2 cellular contexts compared by ENCODE assay signal in the genomic region with DNA sequence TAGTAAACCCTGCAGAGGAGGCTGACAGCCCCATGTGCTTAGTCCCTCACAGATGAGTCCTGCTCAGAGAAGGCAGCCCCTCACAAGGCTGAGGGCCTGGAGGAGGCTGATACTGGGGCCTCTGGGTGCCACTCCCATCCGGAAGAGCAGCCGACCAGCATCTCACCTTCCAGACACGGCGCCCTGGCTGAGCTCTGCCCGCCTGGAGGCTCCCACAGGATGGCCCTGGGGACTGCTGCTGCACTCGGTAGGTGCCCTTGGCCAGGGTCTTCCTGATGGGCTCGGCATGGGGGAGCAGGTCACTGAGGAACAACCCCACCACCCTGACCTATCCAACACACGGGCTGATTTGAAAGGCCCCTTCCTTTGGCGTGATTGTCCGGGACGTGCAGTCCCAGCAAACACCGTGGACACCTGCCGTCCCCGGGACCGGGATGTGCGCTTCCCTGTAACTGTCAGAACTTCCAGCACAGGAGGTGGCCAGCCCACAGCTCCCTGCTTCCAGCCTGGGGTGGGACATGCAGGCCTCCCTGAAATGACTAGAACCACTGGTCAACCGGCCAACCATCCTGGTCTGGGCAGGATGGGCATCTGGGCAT.
TF ChIP-seq lines count a peak whose summit lies in the region.

No MANE protein-coding gene starts in this region.

TF ChIP-seq in A549, 52 proteins besides CTCF, POLR2A, EP300 and RAD21:
- no peak for TF ChIP-seq KDM5A (IDR thresholded peaks at IDR 0.05)
- TF ChIP-seq HOXB5 (CRISPR knock-in tag; IDR thresholded peaks at IDR 0.05), result no peak
- TF ChIP-seq, protein P1, sequence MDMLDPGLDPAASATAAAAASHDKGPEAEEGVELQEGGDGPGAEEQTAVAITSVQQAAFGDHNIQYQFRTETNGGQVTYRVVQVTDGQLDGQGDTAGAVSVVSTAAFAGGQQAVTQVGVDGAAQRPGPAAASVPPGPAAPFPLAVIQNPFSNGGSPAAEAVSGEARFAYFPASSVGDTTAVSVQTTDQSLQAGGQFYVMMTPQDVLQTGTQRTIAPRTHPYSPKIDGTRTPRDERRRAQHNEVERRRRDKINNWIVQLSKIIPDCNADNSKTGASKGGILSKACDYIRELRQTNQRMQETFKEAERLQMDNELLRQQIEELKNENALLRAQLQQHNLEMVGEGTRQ (IDR thresholded peaks at IDR 0.05), result no peak
- no peak for TF ChIP-seq NR3C1 (IDR thresholded peaks at IDR 0.05)
- no peak for TF ChIP-seq ESRRA (IDR thresholded peaks at IDR 0.05; ENCODE audit: borderline replicate concordance, low read length)
- no peak for TF ChIP-seq SMC3 (IDR thresholded peaks at IDR 0.05)
- no peak for TF ChIP-seq ZSCAN20 (CRISPR knock-in tag; IDR thresholded peaks at IDR 0.05)
- no peak for TF ChIP-seq TFCP2L1 (CRISPR knock-in tag; IDR thresholded peaks at IDR 0.05)
- TF ChIP-seq KDM1A (IDR thresholded peaks at IDR 0.05; ENCODE audit: low read depth), result no peak
- TF ChIP-seq CBX8 (IDR thresholded peaks at IDR 0.05), result no peak
- no peak for TF ChIP-seq CHD2 (IDR thresholded peaks at IDR 0.05; ENCODE audit: low read length, partially characterized antibody)
- TF ChIP-seq RARB (CRISPR knock-in tag; IDR thresholded peaks at IDR 0.05), result no peak
- TF ChIP-seq HOXB13 (CRISPR knock-in tag; IDR thresholded peaks at IDR 0.05; ENCODE audit: low read depth), result no peak
- TF ChIP-seq JUN (IDR thresholded peaks at IDR 0.05), result no peak
- TF ChIP-seq, protein P2, sequence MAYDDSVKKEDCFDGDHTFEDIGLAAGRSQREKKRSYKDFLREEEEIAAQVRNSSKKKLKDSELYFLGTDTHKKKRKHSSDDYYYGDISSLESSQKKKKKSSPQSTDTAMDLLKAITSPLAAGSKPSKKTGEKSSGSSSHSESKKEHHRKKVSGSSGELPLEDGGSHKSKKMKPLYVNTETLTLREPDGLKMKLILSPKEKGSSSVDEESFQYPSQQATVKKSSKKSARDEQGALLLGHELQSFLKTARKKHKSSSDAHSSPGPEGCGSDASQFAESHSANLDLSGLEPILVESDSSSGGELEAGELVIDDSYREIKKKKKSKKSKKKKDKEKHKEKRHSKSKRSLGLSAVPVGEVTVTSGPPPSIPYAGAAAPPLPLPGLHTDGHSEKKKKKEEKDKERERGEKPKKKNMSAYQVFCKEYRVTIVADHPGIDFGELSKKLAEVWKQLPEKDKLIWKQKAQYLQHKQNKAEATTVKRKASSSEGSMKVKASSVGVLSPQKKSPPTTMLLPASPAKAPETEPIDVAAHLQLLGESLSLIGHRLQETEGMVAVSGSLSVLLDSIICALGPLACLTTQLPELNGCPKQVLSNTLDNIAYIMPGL (CRISPR knock-in tag; IDR thresholded peaks at IDR 0.05; ENCODE audit: borderline replicate concordance), result no peak
- TF ChIP-seq CBX2 (IDR thresholded peaks at IDR 0.05; ENCODE audit: borderline replicate concordance, low read depth), result no peak

TF ChIP-seq in HepG2, 621 proteins besides CTCF, POLR2A, EP300 and RAD21 (continues in another document):
- TF ChIP-seq, protein P3, sequence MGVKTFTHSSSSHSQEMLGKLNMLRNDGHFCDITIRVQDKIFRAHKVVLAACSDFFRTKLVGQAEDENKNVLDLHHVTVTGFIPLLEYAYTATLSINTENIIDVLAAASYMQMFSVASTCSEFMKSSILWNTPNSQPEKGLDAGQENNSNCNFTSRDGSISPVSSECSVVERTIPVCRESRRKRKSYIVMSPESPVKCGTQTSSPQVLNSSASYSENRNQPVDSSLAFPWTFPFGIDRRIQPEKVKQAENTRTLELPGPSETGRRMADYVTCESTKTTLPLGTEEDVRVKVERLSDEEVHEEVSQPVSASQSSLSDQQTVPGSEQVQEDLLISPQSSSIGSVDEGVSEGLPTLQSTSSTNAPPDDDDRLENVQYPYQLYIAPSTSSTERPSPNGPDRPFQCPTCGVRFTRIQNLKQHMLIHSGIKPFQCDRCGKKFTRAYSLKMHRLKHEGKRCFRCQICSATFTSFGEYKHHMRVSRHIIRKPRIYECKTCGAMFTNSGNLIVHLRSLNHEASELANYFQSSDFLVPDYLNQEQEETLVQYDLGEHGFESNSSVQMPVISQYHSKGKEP (CRISPR knock-in tag; IDR thresholded peaks at IDR 0.05), result no peak
- TF ChIP-seq, protein P4, sequence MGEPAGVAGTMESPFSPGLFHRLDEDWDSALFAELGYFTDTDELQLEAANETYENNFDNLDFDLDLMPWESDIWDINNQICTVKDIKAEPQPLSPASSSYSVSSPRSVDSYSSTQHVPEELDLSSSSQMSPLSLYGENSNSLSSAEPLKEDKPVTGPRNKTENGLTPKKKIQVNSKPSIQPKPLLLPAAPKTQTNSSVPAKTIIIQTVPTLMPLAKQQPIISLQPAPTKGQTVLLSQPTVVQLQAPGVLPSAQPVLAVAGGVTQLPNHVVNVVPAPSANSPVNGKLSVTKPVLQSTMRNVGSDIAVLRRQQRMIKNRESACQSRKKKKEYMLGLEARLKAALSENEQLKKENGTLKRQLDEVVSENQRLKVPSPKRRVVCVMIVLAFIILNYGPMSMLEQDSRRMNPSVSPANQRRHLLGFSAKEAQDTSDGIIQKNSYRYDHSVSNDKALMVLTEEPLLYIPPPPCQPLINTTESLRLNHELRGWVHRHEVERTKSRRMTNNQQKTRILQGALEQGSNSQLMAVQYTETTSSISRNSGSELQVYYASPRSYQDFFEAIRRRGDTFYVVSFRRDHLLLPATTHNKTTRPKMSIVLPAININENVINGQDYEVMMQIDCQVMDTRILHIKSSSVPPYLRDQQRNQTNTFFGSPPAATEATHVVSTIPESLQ (CRISPR knock-in tag; conservative IDR thresholded peaks at IDR 0.05), result no peak
- no peak for TF ChIP-seq SRSF9 (IDR thresholded peaks at IDR 0.05; ENCODE audit: borderline replicate concordance, insufficient read depth, low read depth, low read length, poor library complexity, severe bottlenecking)
- TF ChIP-seq RBFOX2 (IDR thresholded peaks at IDR 0.05; ENCODE audit: low read depth, low read length), result no peak
- TF ChIP-seq ZNF850 (CRISPR knock-in tag; conservative IDR thresholded peaks at IDR 0.05), result no peak
- TF ChIP-seq, protein P5, sequence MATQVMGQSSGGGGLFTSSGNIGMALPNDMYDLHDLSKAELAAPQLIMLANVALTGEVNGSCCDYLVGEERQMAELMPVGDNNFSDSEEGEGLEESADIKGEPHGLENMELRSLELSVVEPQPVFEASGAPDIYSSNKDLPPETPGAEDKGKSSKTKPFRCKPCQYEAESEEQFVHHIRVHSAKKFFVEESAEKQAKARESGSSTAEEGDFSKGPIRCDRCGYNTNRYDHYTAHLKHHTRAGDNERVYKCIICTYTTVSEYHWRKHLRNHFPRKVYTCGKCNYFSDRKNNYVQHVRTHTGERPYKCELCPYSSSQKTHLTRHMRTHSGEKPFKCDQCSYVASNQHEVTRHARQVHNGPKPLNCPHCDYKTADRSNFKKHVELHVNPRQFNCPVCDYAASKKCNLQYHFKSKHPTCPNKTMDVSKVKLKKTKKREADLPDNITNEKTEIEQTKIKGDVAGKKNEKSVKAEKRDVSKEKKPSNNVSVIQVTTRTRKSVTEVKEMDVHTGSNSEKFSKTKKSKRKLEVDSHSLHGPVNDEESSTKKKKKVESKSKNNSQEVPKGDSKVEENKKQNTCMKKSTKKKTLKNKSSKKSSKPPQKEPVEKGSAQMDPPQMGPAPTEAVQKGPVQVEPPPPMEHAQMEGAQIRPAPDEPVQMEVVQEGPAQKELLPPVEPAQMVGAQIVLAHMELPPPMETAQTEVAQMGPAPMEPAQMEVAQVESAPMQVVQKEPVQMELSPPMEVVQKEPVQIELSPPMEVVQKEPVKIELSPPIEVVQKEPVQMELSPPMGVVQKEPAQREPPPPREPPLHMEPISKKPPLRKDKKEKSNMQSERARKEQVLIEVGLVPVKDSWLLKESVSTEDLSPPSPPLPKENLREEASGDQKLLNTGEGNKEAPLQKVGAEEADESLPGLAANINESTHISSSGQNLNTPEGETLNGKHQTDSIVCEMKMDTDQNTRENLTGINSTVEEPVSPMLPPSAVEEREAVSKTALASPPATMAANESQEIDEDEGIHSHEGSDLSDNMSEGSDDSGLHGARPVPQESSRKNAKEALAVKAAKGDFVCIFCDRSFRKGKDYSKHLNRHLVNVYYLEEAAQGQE (IDR thresholded peaks at IDR 0.05; ENCODE audit: borderline replicate concordance in 1 of 2, low read depth in 1 of 2, low read length in 2 of 2), result no peak
- TF ChIP-seq TBX2 (CRISPR knock-in tag; IDR thresholded peaks at IDR 0.05; ENCODE audit: borderline replicate concordance), result no peak
- TF ChIP-seq, protein P6, sequence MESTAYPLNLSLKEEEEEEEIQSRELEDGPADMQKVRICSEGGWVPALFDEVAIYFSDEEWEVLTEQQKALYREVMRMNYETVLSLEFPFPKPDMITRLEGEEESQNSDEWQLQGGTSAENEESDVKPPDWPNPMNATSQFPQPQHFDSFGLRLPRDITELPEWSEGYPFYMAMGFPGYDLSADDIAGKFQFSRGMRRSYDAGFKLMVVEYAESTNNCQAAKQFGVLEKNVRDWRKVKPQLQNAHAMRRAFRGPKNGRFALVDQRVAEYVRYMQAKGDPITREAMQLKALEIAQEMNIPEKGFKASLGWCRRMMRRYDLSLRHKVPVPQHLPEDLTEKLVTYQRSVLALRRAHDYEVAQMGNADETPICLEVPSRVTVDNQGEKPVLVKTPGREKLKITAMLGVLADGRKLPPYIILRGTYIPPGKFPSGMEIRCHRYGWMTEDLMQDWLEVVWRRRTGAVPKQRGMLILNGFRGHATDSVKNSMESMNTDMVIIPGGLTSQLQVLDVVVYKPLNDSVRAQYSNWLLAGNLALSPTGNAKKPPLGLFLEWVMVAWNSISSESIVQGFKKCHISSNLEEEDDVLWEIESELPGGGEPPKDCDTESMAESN (CRISPR knock-in tag; conservative IDR thresholded peaks at IDR 0.05), result no peak
- TF ChIP-seq NFYB (CRISPR knock-in tag; IDR thresholded peaks at IDR 0.05), result no peak
- TF ChIP-seq, protein P7, sequence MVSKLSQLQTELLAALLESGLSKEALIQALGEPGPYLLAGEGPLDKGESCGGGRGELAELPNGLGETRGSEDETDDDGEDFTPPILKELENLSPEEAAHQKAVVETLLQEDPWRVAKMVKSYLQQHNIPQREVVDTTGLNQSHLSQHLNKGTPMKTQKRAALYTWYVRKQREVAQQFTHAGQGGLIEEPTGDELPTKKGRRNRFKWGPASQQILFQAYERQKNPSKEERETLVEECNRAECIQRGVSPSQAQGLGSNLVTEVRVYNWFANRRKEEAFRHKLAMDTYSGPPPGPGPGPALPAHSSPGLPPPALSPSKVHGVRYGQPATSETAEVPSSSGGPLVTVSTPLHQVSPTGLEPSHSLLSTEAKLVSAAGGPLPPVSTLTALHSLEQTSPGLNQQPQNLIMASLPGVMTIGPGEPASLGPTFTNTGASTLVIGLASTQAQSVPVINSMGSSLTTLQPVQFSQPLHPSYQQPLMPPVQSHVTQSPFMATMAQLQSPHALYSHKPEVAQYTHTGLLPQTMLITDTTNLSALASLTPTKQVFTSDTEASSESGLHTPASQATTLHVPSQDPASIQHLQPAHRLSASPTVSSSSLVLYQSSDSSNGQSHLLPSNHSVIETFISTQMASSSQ (IDR thresholded peaks at IDR 0.05; ENCODE audit: low read depth), result no peak
- TF ChIP-seq, protein P7 (CRISPR knock-in tag; IDR thresholded peaks at IDR 0.05; ENCODE audit: borderline replicate concordance), result no peak
- TF ChIP-seq ZFYVE20 (CRISPR knock-in tag; IDR thresholded peaks at IDR 0.05; ENCODE audit: borderline replicate concordance, low read depth), result no peak
- no peak for TF ChIP-seq IRF2 (CRISPR knock-in tag; IDR thresholded peaks at IDR 0.05)
- TF ChIP-seq, protein P8, sequence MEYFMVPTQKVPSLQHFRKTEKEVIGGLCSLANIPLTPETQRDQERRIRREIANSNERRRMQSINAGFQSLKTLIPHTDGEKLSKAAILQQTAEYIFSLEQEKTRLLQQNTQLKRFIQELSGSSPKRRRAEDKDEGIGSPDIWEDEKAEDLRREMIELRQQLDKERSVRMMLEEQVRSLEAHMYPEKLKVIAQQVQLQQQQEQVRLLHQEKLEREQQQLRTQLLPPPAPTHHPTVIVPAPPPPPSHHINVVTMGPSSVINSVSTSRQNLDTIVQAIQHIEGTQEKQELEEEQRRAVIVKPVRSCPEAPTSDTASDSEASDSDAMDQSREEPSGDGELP (IDR thresholded peaks at IDR 0.05; ENCODE audit: borderline replicate concordance, low read depth), result no peak
- no peak for TF ChIP-seq ZNF567 (CRISPR knock-in tag; IDR thresholded peaks at IDR 0.05; ENCODE audit: borderline replicate concordance)
- TF ChIP-seq MAFK (conservative IDR thresholded peaks at IDR 0.05 in 1 of 2, IDR thresholded peaks at IDR 0.05 in 1 of 2; ENCODE audit: low read length in 2 of 2), result no peak
- TF ChIP-seq ZNF781 (CRISPR knock-in tag; IDR thresholded peaks at IDR 0.05; ENCODE audit: borderline replicate concordance, not compliant biosample characterization), result no peak
- TF ChIP-seq PHF5A (CRISPR knock-in tag; IDR thresholded peaks at IDR 0.05; ENCODE audit: low read depth, unreplicated experiment), result no peak
